Comparison of ENCODE assay signal across 2 cellular contexts in the genomic region with DNA sequence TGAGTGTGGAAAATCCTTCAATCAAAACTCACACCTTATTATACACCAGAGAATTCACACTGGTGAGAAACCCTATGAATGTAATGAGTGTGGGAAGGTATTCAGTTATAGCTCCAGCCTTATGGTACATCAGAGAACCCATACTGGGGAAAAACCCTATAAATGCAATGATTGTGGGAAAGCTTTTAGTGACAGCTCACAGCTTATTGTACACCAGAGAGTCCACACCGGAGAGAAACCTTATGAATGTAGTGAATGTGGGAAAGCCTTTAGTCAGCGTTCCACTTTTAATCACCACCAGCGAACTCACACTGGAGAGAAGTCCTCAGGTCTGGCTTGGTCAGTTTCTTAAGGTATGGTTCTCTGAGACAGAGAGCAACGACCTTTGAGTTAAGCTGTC.
TF ChIP-seq lines count a peak whose summit lies in the region.

No MANE protein-coding gene starts in this region.

TF ChIP-seq in liver, 16 proteins besides CTCF, POLR2A, EP300 and RAD21:
- TF ChIP-seq ZBTB33 (IDR thresholded peaks at IDR 0.05): no peak
- no peak for TF ChIP-seq RXRA (IDR thresholded peaks at IDR 0.05)
- TF ChIP-seq FOXA2 (IDR thresholded peaks at IDR 0.05): no peak

TF ChIP-seq in HepG2, 621 proteins besides CTCF, POLR2A, EP300 and RAD21:
- TF ChIP-seq ZSCAN21 (CRISPR knock-in tag; IDR thresholded peaks at IDR 0.05; ENCODE audit: borderline replicate concordance) (no peak), ZNF615 (CRISPR knock-in tag; IDR thresholded peaks at IDR 0.05; ENCODE audit: borderline replicate concordance) (no peak), ZNF580 (CRISPR knock-in tag; IDR thresholded peaks at IDR 0.05; ENCODE audit: borderline replicate concordance, low read depth) (no peak), ZSCAN12 (CRISPR knock-in tag; IDR thresholded peaks at IDR 0.05) (no peak), MEF2D (CRISPR knock-in tag; IDR thresholded peaks at IDR 0.05) (no peak), MEIS1 (CRISPR knock-in tag; IDR thresholded peaks at IDR 0.05; ENCODE audit: borderline replicate concordance) (no peak), NFRKB (IDR thresholded peaks at IDR 0.05) (no peak), ZNF180 (CRISPR knock-in tag; IDR thresholded peaks at IDR 0.05; ENCODE audit: borderline replicate concordance, low read depth) (no peak), FOXP4 (CRISPR knock-in tag; IDR thresholded peaks at IDR 0.05) (no peak), ZNF33A (CRISPR knock-in tag; IDR thresholded peaks at IDR 0.05; ENCODE audit: borderline replicate concordance) (no peak), MTA3 (CRISPR knock-in tag; IDR thresholded peaks at IDR 0.05) (no peak), ZNF687 (CRISPR knock-in tag; IDR thresholded peaks at IDR 0.05) (no peak), NFE2L2 (IDR thresholded peaks at IDR 0.05; ENCODE audit: low read length) (no peak)
- TF ChIP-seq, protein P1, sequence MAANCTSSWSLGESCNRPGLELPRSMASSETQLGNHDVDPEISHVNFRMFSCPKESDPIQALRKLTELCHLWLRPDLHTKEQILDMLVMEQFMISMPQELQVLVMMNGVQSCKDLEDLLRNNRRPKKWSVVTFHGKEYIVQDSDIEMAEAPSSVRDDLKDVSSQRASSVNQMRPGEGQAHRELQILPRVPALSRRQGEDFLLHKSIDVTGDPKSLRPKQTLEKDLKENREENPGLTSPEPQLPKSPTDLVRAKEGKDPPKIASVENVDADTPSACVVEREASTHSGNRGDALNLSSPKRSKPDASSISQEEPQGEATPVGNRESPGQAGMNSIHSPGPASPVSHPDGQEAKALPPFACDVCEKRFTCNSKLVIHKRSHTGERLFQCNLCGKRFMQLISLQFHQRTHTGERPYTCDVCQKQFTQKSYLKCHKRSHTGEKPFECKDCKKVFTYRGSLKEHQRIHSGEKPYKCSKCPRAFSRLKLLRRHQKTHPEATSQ (CRISPR knock-in tag; IDR thresholded peaks at IDR 0.05; ENCODE audit: borderline replicate concordance): no peak
- TF ChIP-seq, protein P2, sequence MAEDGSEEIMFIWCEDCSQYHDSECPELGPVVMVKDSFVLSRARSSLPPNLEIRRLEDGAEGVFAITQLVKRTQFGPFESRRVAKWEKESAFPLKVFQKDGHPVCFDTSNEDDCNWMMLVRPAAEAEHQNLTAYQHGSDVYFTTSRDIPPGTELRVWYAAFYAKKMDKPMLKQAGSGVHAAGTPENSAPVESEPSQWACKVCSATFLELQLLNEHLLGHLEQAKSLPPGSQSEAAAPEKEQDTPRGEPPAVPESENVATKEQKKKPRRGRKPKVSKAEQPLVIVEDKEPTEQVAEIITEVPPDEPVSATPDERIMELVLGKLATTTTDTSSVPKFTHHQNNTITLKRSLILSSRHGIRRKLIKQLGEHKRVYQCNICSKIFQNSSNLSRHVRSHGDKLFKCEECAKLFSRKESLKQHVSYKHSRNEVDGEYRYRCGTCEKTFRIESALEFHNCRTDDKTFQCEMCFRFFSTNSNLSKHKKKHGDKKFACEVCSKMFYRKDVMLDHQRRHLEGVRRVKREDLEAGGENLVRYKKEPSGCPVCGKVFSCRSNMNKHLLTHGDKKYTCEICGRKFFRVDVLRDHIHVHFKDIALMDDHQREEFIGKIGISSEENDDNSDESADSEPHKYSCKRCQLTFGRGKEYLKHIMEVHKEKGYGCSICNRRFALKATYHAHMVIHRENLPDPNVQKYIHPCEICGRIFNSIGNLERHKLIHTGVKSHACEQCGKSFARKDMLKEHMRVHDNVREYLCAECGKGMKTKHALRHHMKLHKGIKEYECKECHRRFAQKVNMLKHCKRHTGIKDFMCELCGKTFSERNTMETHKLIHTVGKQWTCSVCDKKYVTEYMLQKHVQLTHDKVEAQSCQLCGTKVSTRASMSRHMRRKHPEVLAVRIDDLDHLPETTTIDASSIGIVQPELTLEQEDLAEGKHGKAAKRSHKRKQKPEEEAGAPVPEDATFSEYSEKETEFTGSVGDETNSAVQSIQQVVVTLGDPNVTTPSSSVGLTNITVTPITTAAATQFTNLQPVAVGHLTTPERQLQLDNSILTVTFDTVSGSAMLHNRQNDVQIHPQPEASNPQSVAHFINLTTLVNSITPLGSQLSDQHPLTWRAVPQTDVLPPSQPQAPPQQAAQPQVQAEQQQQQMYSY (CRISPR knock-in tag; IDR thresholded peaks at IDR 0.05): no peak
